Comparison of ENCODE assay signal across 10 cellular contexts in the genomic region with DNA sequence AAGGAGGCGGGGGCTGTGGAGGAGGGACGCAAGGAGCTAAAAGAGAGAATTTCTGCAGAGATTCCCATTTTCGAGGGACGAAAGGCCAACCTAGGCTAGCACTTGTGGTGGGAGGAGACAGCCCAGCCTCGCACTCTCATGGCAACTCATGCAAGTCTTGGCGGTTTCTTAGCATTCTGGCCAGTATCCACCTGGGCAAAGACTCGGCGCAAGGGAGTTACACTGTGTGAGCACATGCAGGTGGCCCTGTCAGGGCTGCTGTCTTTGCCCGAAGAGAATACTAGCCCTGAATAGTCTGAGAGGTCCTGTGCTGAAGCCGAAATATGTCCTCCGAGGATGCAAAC. TPM values are rescaled to one million over a fixed set of nuclear protein-coding genes. Genes with fewer than 3 reads are reported as not detected.
DNase-seq lines count a peak whose midpoint lies in the region; ATAC-seq and TF ChIP-seq lines count a peak whose summit lies in the region.
"Had no signal": no experiment of that assay in that cellular context is flagged by ENCODE, and none has a peak within 500 bp of the region (broad histone marks: within the 10 kb centered on the region; RNA-seq: fewer than 3 reads in every experiment).

No MANE protein-coding gene starts in this region.

- H4K20me1 ChIP-seq in neural progenitor cell (ENCODE audit: low read depth): no peaks in the 10 kb centered on the region

- H3K4me3 Mint-ChIP-seq in neural progenitor cell: peak overlapping the region; percentile 70
- H3K4me3 Mint-ChIP-seq in CD8-positive, alpha-beta T cell: no peak overlapping the region
- H3K4me3 Mint-ChIP-seq: CD8-positive, alpha-beta memory T cell had no signal

- no peak overlapping the region for H3K9ac ChIP-seq in neural progenitor cell

- POLR2A ChIA-PET in CD8-positive, alpha-beta T cell (lab: Charles Lee): no interaction called here

- H3K27ac ChIP-seq in neural progenitor cell: no peak overlapping the region
- H3K27ac ChIP-seq in CD8-positive, alpha-beta T cell (ENCODE audit: low read depth, low read length): no peak overlapping the region

- peaks cover 4% of the 10 kb centered on the region for H3K4me1 Mint-ChIP-seq in neural progenitor cell
- H3K4me1 Mint-ChIP-seq in CD8-positive, alpha-beta T cell (ENCODE audit: low read depth): peaks cover 5% of the 10 kb centered on the region

- no peaks in the 10 kb centered on the region for H3K79me2 ChIP-seq in neural progenitor cell (ENCODE audit: low read depth)

- H3K27me3 Mint-ChIP-seq in neural progenitor cell (ENCODE audit: insufficient read depth, low read depth): peaks cover 2% of the 10 kb centered on the region
- peaks cover 16% of the 10 kb centered on the region for H3K27me3 Mint-ChIP-seq in CD8-positive, alpha-beta T cell (ENCODE audit: low read depth)

- no peaks in the 10 kb centered on the region for H3K9me3 Mint-ChIP-seq in neural progenitor cell
- H3K9me3 Mint-ChIP-seq in CD8-positive, alpha-beta T cell: no peaks in the 10 kb centered on the region

- TF ChIP-seq CTCF in neural progenitor cell (IDR thresholded peaks at IDR 0.05): no peak
- no peak for TF ChIP-seq CTCF in CD8-positive, alpha-beta T cell (IDR thresholded peaks at IDR 0.05)

- peaks cover 4% of the 10 kb centered on the region for H3K9me3 ChIP-seq in neural progenitor cell (ENCODE audit: low read depth)
- no peaks in the 10 kb centered on the region for H3K9me3 ChIP-seq in CD8-positive, alpha-beta T cell (ENCODE audit: low read length)

- H3K27me3 ChIP-seq in neural progenitor cell: peaks cover 48% of the 10 kb centered on the region
- no peaks in the 10 kb centered on the region for H3K27me3 ChIP-seq in CD8-positive, alpha-beta T cell (ENCODE audit: insufficient read depth, low read length)

- H3K4me2 ChIP-seq in neural progenitor cell: peak overlapping the region; percentile 91

- H3K36me3 ChIP-seq in neural progenitor cell: no peaks in the 10 kb centered on the region
- H3K36me3 ChIP-seq in CD8-positive, alpha-beta T cell (ENCODE audit: insufficient read depth, low read length): no peaks in the 10 kb centered on the region

- no peaks in the 10 kb centered on the region for H3F3A ChIP-seq in neural progenitor cell (ENCODE audit: low read depth)

- no peaks in the 10 kb centered on the region for H3K36me3 Mint-ChIP-seq in neural progenitor cell
- H3K36me3 Mint-ChIP-seq in CD8-positive, alpha-beta T cell: no peaks in the 10 kb centered on the region
- H3K36me3 Mint-ChIP-seq: CD8-positive, alpha-beta memory T cell had no signal

- no peak overlapping the region for H3K27ac Mint-ChIP-seq in neural progenitor cell
- no peak overlapping the region for H3K27ac Mint-ChIP-seq in CD8-positive, alpha-beta T cell
- H3K27ac Mint-ChIP-seq: CD8-positive, alpha-beta memory T cell had no signal

- DNase-seq in AG08396 (ENCODE audit: low spot score): peak; percentile 4
- DNase-seq in neural progenitor cell (ENCODE audit: low spot score): no peak
- DNase-seq in HuH-7 (ENCODE audit: low spot score): no peak
- no peak for DNase-seq in CD8-positive, alpha-beta T cell
- no peak for DNase-seq in anterior cingulate cortex (lab: John Stamatoyannopoulos, UW)
- DNase-seq in A172 (ENCODE audit: low spot score): no peak
- DNase-seq: CD8-positive, alpha-beta memory T cell; NCI-H510A had no signal

- peak; percentile 40 for ATAC-seq in HG03175 (IDR thresholded peaks at IDR 0.05; ENCODE audit: unreplicated experiment)
- ATAC-seq in esophagus mucosa: peak; percentile 26
- no peak for ATAC-seq in CD8-positive, alpha-beta T cell

- H3K4me3 ChIP-seq in neural progenitor cell: peak overlapping the region; percentile 50
- no peak overlapping the region for H3K4me3 ChIP-seq in CD8-positive, alpha-beta T cell (ENCODE audit: low read depth, low read length)

- H2AFZ ChIP-seq in neural progenitor cell (replicated peaks): peak overlapping the region; percentile 76

- intact Hi-C loops in CD8-positive, alpha-beta T cell (cut with DNase I, micrococcal nuclease): no loop called here

- H3K4me1 ChIP-seq in neural progenitor cell: no peaks in the 10 kb centered on the region
- H3K4me1 ChIP-seq in CD8-positive, alpha-beta T cell (ENCODE audit: insufficient read depth, low read length): no peaks in the 10 kb centered on the region

- CTCF ChIA-PET in CD8-positive, alpha-beta T cell (lab: Charles Lee): no interaction called here

RNA-seq across cellular contexts. Expression of a gene that starts 15.5 kb away (rescaled TPM):
- total RNA-seq in esophagus mucosa (not detected), neural progenitor cell (ENCODE audit: low replicate concordance) (0.09 and 0.80 TPM in 2 replicates)
- under 1 TPM; 0.54 to 0.61 TPM for total RNA-seq in CD8-positive, alpha-beta T cell
- not detected in 2 replicates for total RNA-seq in A172 (2014; rRNA removed; shearing (Covaris generic))
